ENCODE assay signal across 22 cellular contexts in genomic region chr7:467393-467828, GRCh38. TPM values are rescaled to one million over a fixed set of nuclear protein-coding genes. Genes with fewer than 3 reads are reported as not detected.
DNase-seq lines count a peak whose midpoint lies in the region; ATAC-seq and TF ChIP-seq lines count a peak whose summit lies in the region.
"Had no signal": no experiment of that assay in that cellular context is flagged by ENCODE, and none has a peak within 500 bp of the region (broad histone marks: within the 10 kb centered on the region; RNA-seq: fewer than 3 reads in every experiment).

No MANE protein-coding gene starts in this region.

- CTCF ChIA-PET in activated naive CD4-positive, alpha-beta T cell treated with anti-CD3 and anti-CD28 coated beads for 36 hours (lab: Charles Lee), result no interaction called here
- CTCF ChIA-PET in activated CD8-positive, alpha-beta T cell treated with anti-CD3 and anti-CD28 coated beads, Interleukin-2, amount 10 ng/mL, durations not matched to agents 7 days and 5 days (lab: Charles Lee), result no interaction called here

- H3K27ac Mint-ChIP-seq in activated naive CD4-positive, alpha-beta T cell treated with anti-CD3 and anti-CD28 coated beads, Interleukin-2, amount 50 U/mL, for 24 hours, result peak overlapping the region; percentile 42
- H3K27ac Mint-ChIP-seq in activated naive CD4-positive, alpha-beta T cell treated with anti-CD3 and anti-CD28 coated beads for 36 hours, result no peak overlapping the region
- peak overlapping the region; percentile 11 for H3K27ac Mint-ChIP-seq in activated CD8-positive, alpha-beta T cell treated with anti-CD3 and anti-CD28 coated beads, Interleukin-2, amount 10 ng/mL, durations not matched to agents 7 days and 5 days
- peak overlapping the region; percentile 3 for H3K27ac Mint-ChIP-seq in stimulated activated memory B cell treated with anti-CD40 and anti-IgM and Interleukin-4, amounts not matched to agents 10 μg/mL and 1 μg/mL and 100 μg/mL, for 72 hours
- H3K27ac Mint-ChIP-seq in T-helper 2 cell treated with Interferon-gamma antibody and Interleukin-4, amounts not matched to agents 5 μg/mL and 100 μg/mL, for 36 hours, result no peak overlapping the region
- H3K27ac Mint-ChIP-seq: endodermal cell had no signal

- H3K9me3 Mint-ChIP-seq in activated naive CD4-positive, alpha-beta T cell treated with anti-CD3 and anti-CD28 coated beads, Interleukin-2, amount 50 U/mL, for 24 hours, result peaks cover 6% of the 10 kb centered on the region
- H3K9me3 Mint-ChIP-seq in activated naive CD4-positive, alpha-beta T cell treated with anti-CD3 and anti-CD28 coated beads for 36 hours, result peaks cover 9% of the 10 kb centered on the region
- H3K9me3 Mint-ChIP-seq in activated CD8-positive, alpha-beta T cell treated with anti-CD3 and anti-CD28 coated beads, Interleukin-2, amount 10 ng/mL, durations not matched to agents 7 days and 5 days (ENCODE audit: insufficient read depth), result peaks cover 4% of the 10 kb centered on the region
- peaks cover 19% of the 10 kb centered on the region for H3K9me3 Mint-ChIP-seq in stimulated activated memory B cell treated with anti-CD40 and anti-IgM and Interleukin-4, amounts not matched to agents 10 μg/mL and 1 μg/mL and 100 μg/mL, for 72 hours
- H3K9me3 Mint-ChIP-seq in T-helper 2 cell treated with Interferon-gamma antibody and Interleukin-4, amounts not matched to agents 5 μg/mL and 100 μg/mL, for 36 hours, result peaks cover 16% of the 10 kb centered on the region

- no peaks in the 10 kb centered on the region for H3K27me3 Mint-ChIP-seq in activated naive CD4-positive, alpha-beta T cell treated with anti-CD3 and anti-CD28 coated beads, Interleukin-2, amount 50 U/mL, for 24 hours
- no peaks in the 10 kb centered on the region for H3K27me3 Mint-ChIP-seq in activated naive CD4-positive, alpha-beta T cell treated with anti-CD3 and anti-CD28 coated beads for 36 hours (ENCODE audit: low read depth)
- no peaks in the 10 kb centered on the region for H3K27me3 Mint-ChIP-seq in activated CD8-positive, alpha-beta T cell treated with anti-CD3 and anti-CD28 coated beads, Interleukin-2, amount 10 ng/mL, durations not matched to agents 7 days and 5 days (ENCODE audit: low read depth)
- no peaks in the 10 kb centered on the region for H3K27me3 Mint-ChIP-seq in stimulated activated memory B cell treated with anti-CD40 and anti-IgM and Interleukin-4, amounts not matched to agents 10 μg/mL and 1 μg/mL and 100 μg/mL, for 72 hours
- H3K27me3 Mint-ChIP-seq in T-helper 2 cell treated with Interferon-gamma antibody and Interleukin-4, amounts not matched to agents 5 μg/mL and 100 μg/mL, for 36 hours (ENCODE audit: low read depth), result no peaks in the 10 kb centered on the region
- H3K27me3 Mint-ChIP-seq: CD4-positive, CD25-positive, alpha-beta regulatory T cell had no signal

- peaks cover 25% of the 10 kb centered on the region for H3K4me1 ChIP-seq in left ventricle myocardium inferior

- POLR2A ChIA-PET in activated CD8-positive, alpha-beta T cell treated with anti-CD3 and anti-CD28 coated beads, Interleukin-2, amount 10 ng/mL, durations not matched to agents 7 days and 5 days (lab: Charles Lee), result no interaction called here

- no peak for ATAC-seq in activated CD8-positive, alpha-beta T cell treated with anti-CD3 and anti-CD28 coated beads, Interleukin-2, amount 10 ng/mL, durations not matched to agents 7 days and 5 days
- ATAC-seq in left lobe of liver, result no peak
- ATAC-seq in stimulated activated memory B cell treated with anti-CD40 and anti-IgM and Interleukin-4, amounts not matched to agents 10 μg/mL and 1 μg/mL and 100 μg/mL, for 72 hours, result no peak
- ATAC-seq: upper lobe of right lung had no signal

- H3K27ac ChIP-seq in left ventricle myocardium inferior (replicated peaks), result no peak overlapping the region
- H3K27ac ChIP-seq: right atrium auricular region, SJCRH30, upper lobe of right lung had no signal

- no peak overlapping the region for H3K4me3 Mint-ChIP-seq in activated naive CD4-positive, alpha-beta T cell treated with anti-CD3 and anti-CD28 coated beads, Interleukin-2, amount 50 U/mL, for 24 hours
- no peak overlapping the region for H3K4me3 Mint-ChIP-seq in activated naive CD4-positive, alpha-beta T cell treated with anti-CD3 and anti-CD28 coated beads for 36 hours
- no peak overlapping the region for H3K4me3 Mint-ChIP-seq in activated CD8-positive, alpha-beta T cell treated with anti-CD3 and anti-CD28 coated beads, Interleukin-2, amount 10 ng/mL, durations not matched to agents 7 days and 5 days
- H3K4me3 Mint-ChIP-seq in stimulated activated memory B cell treated with anti-CD40 and anti-IgM and Interleukin-4, amounts not matched to agents 10 μg/mL and 1 μg/mL and 100 μg/mL, for 72 hours, result no peak overlapping the region
- no peak overlapping the region for H3K4me3 Mint-ChIP-seq in T-helper 2 cell treated with Interferon-gamma antibody and Interleukin-4, amounts not matched to agents 5 μg/mL and 100 μg/mL, for 36 hours
- H3K4me3 Mint-ChIP-seq: endodermal cell had no signal

- H3K4me1 Mint-ChIP-seq in activated naive CD4-positive, alpha-beta T cell treated with anti-CD3 and anti-CD28 coated beads, Interleukin-2, amount 50 U/mL, for 24 hours, result peaks cover 21% of the 10 kb centered on the region
- H3K4me1 Mint-ChIP-seq in activated naive CD4-positive, alpha-beta T cell treated with anti-CD3 and anti-CD28 coated beads for 36 hours (ENCODE audit: low read depth), result peaks cover 8% of the 10 kb centered on the region
- peaks cover 4% of the 10 kb centered on the region for H3K4me1 Mint-ChIP-seq in activated CD8-positive, alpha-beta T cell treated with anti-CD3 and anti-CD28 coated beads, Interleukin-2, amount 10 ng/mL, durations not matched to agents 7 days and 5 days (ENCODE audit: low read depth)
- no peaks in the 10 kb centered on the region for H3K4me1 Mint-ChIP-seq in stimulated activated memory B cell treated with anti-CD40 and anti-IgM and Interleukin-4, amounts not matched to agents 10 μg/mL and 1 μg/mL and 100 μg/mL, for 72 hours
- peaks cover 2% of the 10 kb centered on the region for H3K4me1 Mint-ChIP-seq in T-helper 2 cell treated with Interferon-gamma antibody and Interleukin-4, amounts not matched to agents 5 μg/mL and 100 μg/mL, for 36 hours (ENCODE audit: low read depth)
- H3K4me1 Mint-ChIP-seq: endodermal cell had no signal

- TF ChIP-seq CTCF in left ventricle myocardium inferior (IDR thresholded peaks at IDR 0.05; ENCODE audit: borderline replicate concordance), result no peak

- intact Hi-C loops in activated naive CD4-positive, alpha-beta T cell treated with anti-CD3 and anti-CD28 coated beads for 36 hours (cut with micrococcal nuclease), result no loop called here
- intact Hi-C loops in left ventricle myocardium inferior (cut with micrococcal nuclease), result no loop called here

- DNase-seq in activated naive CD4-positive, alpha-beta T cell treated with anti-CD3 and anti-CD28 coated beads for 36 hours, result no peak
- DNase-seq in activated CD8-positive, alpha-beta T cell treated with anti-CD3 and anti-CD28 coated beads, Interleukin-2, amount 10 ng/mL, durations not matched to agents 7 days and 5 days, result no peak
- DNase-seq in left lobe of liver (ENCODE audit: low spot score), result peak; percentile 11
- DNase-seq in left ventricle myocardium inferior, result no peak
- no peak for DNase-seq in T-helper 2 cell treated with Interferon-gamma antibody and Interleukin-4, amounts not matched to agents 5 μg/mL and 100 μg/mL, for 36 hours (ENCODE audit: low spot score)
- no peak for DNase-seq in RPMI8226
- DNase-seq: ACHN; activated CD4-positive, CD25-positive, alpha-beta regulatory T cell; activated naive CD4-positive, alpha-beta T cell treated with Interleukin-2 at 50 U/mL for 16 hours; CD4-positive, CD25-positive, alpha-beta regulatory T cell; DMS79; endodermal cell; GOT3; mesendoderm; NCI-H69; SJCRH30; stimulated activated naive CD4-positive, alpha-beta T cell treated with Interleukin-2 at 50 U/mL for 16 hours had no signal

- no peaks in the 10 kb centered on the region for H3K9me3 ChIP-seq in left ventricle myocardium inferior (replicated peaks)
- H3K9me3 ChIP-seq: right atrium auricular region, SJCRH30, upper lobe of right lung had no signal

- peaks cover 4% of the 10 kb centered on the region for H3K27me3 ChIP-seq in left ventricle myocardium inferior (ENCODE audit: low read depth)
- H3K27me3 ChIP-seq: right atrium auricular region, SJCRH30, upper lobe of right lung had no signal

- H3K4me3 ChIP-seq in left ventricle myocardium inferior, result no peak overlapping the region
- H3K4me3 ChIP-seq: right atrium auricular region, SJCRH30, upper lobe of right lung had no signal

- H3K36me3 Mint-ChIP-seq in activated naive CD4-positive, alpha-beta T cell treated with anti-CD3 and anti-CD28 coated beads, Interleukin-2, amount 50 U/mL, for 24 hours, result peaks cover 2% of the 10 kb centered on the region
- H3K36me3 Mint-ChIP-seq in activated naive CD4-positive, alpha-beta T cell treated with anti-CD3 and anti-CD28 coated beads for 36 hours (ENCODE audit: low read depth), result no peaks in the 10 kb centered on the region
- H3K36me3 Mint-ChIP-seq in activated CD8-positive, alpha-beta T cell treated with anti-CD3 and anti-CD28 coated beads, Interleukin-2, amount 10 ng/mL, durations not matched to agents 7 days and 5 days (ENCODE audit: low read depth), result no peaks in the 10 kb centered on the region
- no peaks in the 10 kb centered on the region for H3K36me3 Mint-ChIP-seq in stimulated activated memory B cell treated with anti-CD40 and anti-IgM and Interleukin-4, amounts not matched to agents 10 μg/mL and 1 μg/mL and 100 μg/mL, for 72 hours
- H3K36me3 Mint-ChIP-seq in T-helper 2 cell treated with Interferon-gamma antibody and Interleukin-4, amounts not matched to agents 5 μg/mL and 100 μg/mL, for 36 hours (ENCODE audit: low read depth), result no peaks in the 10 kb centered on the region
- H3K36me3 Mint-ChIP-seq: CD4-positive, CD25-positive, alpha-beta regulatory T cell had no signal

- H3K36me3 ChIP-seq in left ventricle myocardium inferior, result no peaks in the 10 kb centered on the region
- H3K36me3 ChIP-seq: right atrium auricular region, SJCRH30, upper lobe of right lung had no signal

RNA-seq across cellular contexts. Expression of gene PDGFA, which starts 52.2 kb away (rescaled TPM):
- total RNA-seq in activated naive CD4-positive, alpha-beta T cell treated with anti-CD3 and anti-CD28 coated beads for 36 hours, result 1 to 10 TPM; 7.7 TPM
- total RNA-seq in activated CD8-positive, alpha-beta T cell treated with anti-CD3 and anti-CD28 coated beads, Interleukin-2, amount 10 ng/mL, durations not matched to agents 7 days and 5 days, result under 1 TPM; 0.50 to 0.79 TPM
- total RNA-seq in left lobe of liver, result 2.7 TPM
- 26.0 TPM for total RNA-seq in left ventricle myocardium inferior
- total RNA-seq: OCI-LY7 had no signal

Comparison
In these comparisons a context has a peak if more than half of its experiments do, and no peak if none do; other contexts are left out.
1. H3K27ac Mint-ChIP-seq: peak in activated naive CD4-positive, alpha-beta T cell treated with anti-CD3 and anti-CD28 coated beads, Interleukin-2, amount 50 U/mL, for 24 hours (single experiment), activated CD8-positive, alpha-beta T cell treated with anti-CD3 and anti-CD28 coated beads, Interleukin-2, amount 10 ng/mL, durations not matched to agents 7 days and 5 days (single experiment) and stimulated activated memory B cell treated with anti-CD40 and anti-IgM and Interleukin-4, amounts not matched to agents 10 μg/mL and 1 μg/mL and 100 μg/mL, for 72 hours (single experiment); none in activated naive CD4-positive, alpha-beta T cell treated with anti-CD3 and anti-CD28 coated beads for 36 hours (single experiment) and T-helper 2 cell treated with Interferon-gamma antibody and Interleukin-4, amounts not matched to agents 5 μg/mL and 100 μg/mL, for 36 hours (single experiment).